4 cellular contexts compared by ENCODE assay signal in genomic region chr6:153263489-153263888, GRCh38.
"Had no signal": no experiment of that assay in that cellular context is flagged by ENCODE, and none has a peak within 500 bp of the region (broad histone marks: within the 10 kb centered on the region; RNA-seq: fewer than 3 reads in every experiment).

No MANE protein-coding gene starts in this region.

- H3K4me1 Mint-ChIP-seq: H9, IgD-negative memory B cell had no signal

- H3K27ac ChIP-seq: GM23248 had no signal

- H2AFZ ChIP-seq: GM23248 had no signal

- H3K9me3 Mint-ChIP-seq: H9 had no signal

- H3K36me3 Mint-ChIP-seq: IgD-negative memory B cell had no signal

- H3K9ac ChIP-seq: GM23248 had no signal

- H3K27me3 Mint-ChIP-seq: IgD-negative memory B cell had no signal

- H3K4me3 Mint-ChIP-seq: H9, IgD-negative memory B cell had no signal

- DNase-seq: GM23248, H9, HCEC 1CT had no signal

- H3K4me3 ChIP-seq: GM23248 had no signal

- H3K27ac Mint-ChIP-seq: H9, IgD-negative memory B cell had no signal
